In genomic region chr19:33029746-33030303, GRCh38 we compare ENCODE assay signal across 27 cellular contexts.
"Had no signal": no experiment of that assay in that cellular context is flagged by ENCODE, and none has a peak within 500 bp of the region (broad histone marks: within the 10 kb centered on the region; RNA-seq: fewer than 3 reads in every experiment).

No MANE protein-coding gene starts in this region.

- H3K4me3 ChIP-seq: body of pancreas, gastrocnemius medialis, heart left ventricle had no signal

- H3K36me3 ChIP-seq: gastrocnemius medialis, heart left ventricle had no signal

- ATAC-seq: activated CD4-positive, CD25-positive, alpha-beta regulatory T cell treated with anti-CD3 and anti-CD28 coated beads, Interleukin-2, amount 50 U/mL, for 24 hours; activated CD8-positive, alpha-beta memory T cell treated with anti-CD3 and anti-CD28 coated beads, Interleukin-2, amount 10 ng/mL, durations not matched to agents 7 days and 5 days; activated CD8-positive, alpha-beta T cell treated with anti-CD3 and anti-CD28 coated beads for 36 hours; body of pancreas; effector memory CD8-positive, alpha-beta T cell; esophagus mucosa; foreskin keratinocyte; gastrocnemius medialis; heart left ventricle had no signal

- H3K27me3 ChIP-seq: body of pancreas, foreskin keratinocyte, gastrocnemius medialis, heart left ventricle had no signal

- H3K27ac ChIP-seq: body of pancreas, foreskin keratinocyte, gastrocnemius medialis, heart left ventricle had no signal

- DNase-seq: activated B cell treated with CpG ODN at 0.5 μM for 24 hours; activated CD4-positive, alpha-beta T cell treated with anti-CD3 and anti-CD28 coated beads for 48 hours; activated CD4-positive, alpha-beta T cell treated with anti-CD3 and anti-CD28 coated beads, Interleukin-2, amount 50 U/mL, for 1 hour; activated CD4-positive, alpha-beta T cell treated with anti-CD3 and anti-CD28 coated beads, Interleukin-2, amount 50 U/mL, for 48 hours; activated CD8-positive, alpha-beta memory T cell treated with anti-CD3 and anti-CD28 coated beads, Interleukin-2, amount 10 ng/mL, durations not matched to agents 7 days and 5 days; activated CD8-positive, alpha-beta memory T cell treated with anti-CD3 and anti-CD28 coated beads, Interleukin-2, amount 50 U/mL, for 4 hours; activated CD8-positive, alpha-beta T cell treated with anti-CD3 and anti-CD28 coated beads for 36 hours; activated gamma-delta T cell; activated naive CD4-positive, alpha-beta T cell; activated naive CD4-positive, alpha-beta T cell treated with anti-CD3 and anti-CD28 coated beads, Interleukin-2, amount 10 ng/mL, durations not matched to agents 7 days and 5 days; activated T-cell treated with anti-CD3 and anti-CD28 coated beads, Interleukin-2, amount 50 U/mL, for 1 hour; activated T-cell treated with anti-CD3 and anti-CD28 coated beads, Interleukin-2, amount 50 U/mL, for 48 hours; amygdala; aorta; body of pancreas; caudate nucleus; cortex of kidney; dermis blood vessel endothelial cell; effector CD4-positive, alpha-beta T cell; effector memory CD8-positive, alpha-beta T cell; foreskin keratinocyte; gastrocnemius medialis; glutamatergic neuron; heart left ventricle; T-helper 2 cell had no signal

- H3K4me1 ChIP-seq: foreskin keratinocyte, gastrocnemius medialis, heart left ventricle had no signal

- H3K9me3 ChIP-seq: body of pancreas, gastrocnemius medialis had no signal
